12 cellular contexts compared by ENCODE assay signal in genomic region chr3:124504332-124505059, GRCh38.
DNase-seq lines count a peak whose midpoint lies in the region; ATAC-seq and TF ChIP-seq lines count a peak whose summit lies in the region.
"Had no signal": no experiment of that assay in that cellular context is flagged by ENCODE, and none has a peak within 500 bp of the region (broad histone marks: within the 10 kb centered on the region; RNA-seq: fewer than 3 reads in every experiment).

No MANE protein-coding gene starts in this region.

- H3K27me3 ChIP-seq in left ventricle myocardium inferior (ENCODE audit: low read depth) (no peaks in the 10 kb centered on the region), heart right ventricle (no peaks in the 10 kb centered on the region), aorta (ENCODE audit: control insufficient read depth in 1 of 2, insufficient read depth in 2 of 2, low read length in 1 of 2) (no peaks in the 10 kb centered on the region)

- TF ChIP-seq CTCF in left ventricle myocardium inferior (IDR thresholded peaks at IDR 0.05; ENCODE audit: borderline replicate concordance) = no peak
- no peak for TF ChIP-seq CTCF in heart right ventricle (IDR thresholded peaks at IDR 0.05)

- H3K9me3 ChIP-seq in left ventricle myocardium inferior (replicated peaks) (no peaks in the 10 kb centered on the region), heart right ventricle (no peaks in the 10 kb centered on the region), aorta (ENCODE audit: control insufficient read depth, low read length) (no peaks in the 10 kb centered on the region)

- no peak overlapping the region for H3K27ac ChIP-seq in left ventricle myocardium inferior (replicated peaks)
- peak overlapping the region in 4 of 10 donors; percentile 16 to 22 (median 20) for H3K27ac ChIP-seq in heart right ventricle
- peak overlapping the region in 1 of 2 donors; percentile 20 for H3K27ac ChIP-seq in aorta (ENCODE audit: low read depth in 1 of 2, low read length in 2 of 2)
- H3K27ac ChIP-seq: C4-2B had no signal

- ATAC-seq in Right ventricle myocardium superior (ENCODE audit: poor library complexity) (peak; percentile 87), heart right ventricle (peak; percentile 66 to 97 (median 88)), aorta (ENCODE audit: low FRiP score) (peak; percentile 84), HG02759 (IDR thresholded peaks at IDR 0.05; ENCODE audit: unreplicated experiment) (no peak)
- ATAC-seq in activated CD4-positive, CD25-positive, alpha-beta regulatory T cell treated with anti-CD3 and anti-CD28 coated beads, Interleukin-2, amount 50 U/mL, for 24 hours = no peak

- H3K4me3 ChIP-seq in left ventricle myocardium inferior (no peak overlapping the region), heart right ventricle (no peak overlapping the region), aorta (ENCODE audit: low read length in 2 of 2) (no peak overlapping the region)

- intact Hi-C loops in Right ventricle myocardium superior (cut with DNase I) (no loop called here), left ventricle myocardium inferior (cut with micrococcal nuclease) (no loop called here), heart right ventricle (cut with DNase I) (loop anchor here in 1 of 10 donors (5.0 kb wide), 1 partner anchor 38 kb away; no protein-coding TSS in a partner anchor), aorta (cut with DNase I) (loop anchor here in 1 of 2 donors (5.0 kb wide), 1 partner anchor 48 kb away; no protein-coding TSS in a partner anchor)

- H3K36me3 ChIP-seq in left ventricle myocardium inferior (peaks cover 7% of the 10 kb centered on the region), heart right ventricle (peaks cover 0 to 30% (median 0%) of the 10 kb centered on the region in 9 donors), aorta (ENCODE audit: control insufficient read depth in 1 of 2, insufficient read depth in 2 of 2, low read length in 1 of 2) (peaks cover 2 to 6% of the 10 kb centered on the region in 2 donors)

- peak; percentile 56 for DNase-seq in Right ventricle myocardium superior
- no peak for DNase-seq in left ventricle myocardium inferior
- peak; percentile 37 for DNase-seq in amniotic stem cell (lab: John Stamatoyannopoulos, UW)
- peak; percentile 20 to 27 for DNase-seq in heart right ventricle
- DNase-seq in aorta = peak; percentile 85 to 89
- no peak for DNase-seq in DMS114 treated with DMSO at 0.1 percent for 48 hours (lab: John Stamatoyannopoulos, UW; ENCODE audit: unreplicated experiment)
- DNase-seq: activated T-cell treated with anti-CD3 and anti-CD28 coated beads, Interleukin-2, amount 50 U/mL, for 1 hour; KG1; stimulated activated naive CD4-positive, alpha-beta T cell had no signal

- peaks cover 14% of the 10 kb centered on the region for H3K4me1 ChIP-seq in left ventricle myocardium inferior
- H3K4me1 ChIP-seq in heart right ventricle = peaks cover 0 to 14% (median 6%) of the 10 kb centered on the region in 9 donors
- peaks cover 0 to 2% of the 10 kb centered on the region in 2 donors for H3K4me1 ChIP-seq in aorta (ENCODE audit: control insufficient read depth in 1 of 2, insufficient read depth in 2 of 2, low read length in 2 of 2)

- WGBS in heart right ventricle, 2 donors = 36 to 37% methylated on average over 1 of the region's 1 CpG
- 4 to 5% methylated on average over 1 of the region's 1 CpG for WGBS in aorta, 2 donors

Comparison
In these comparisons a context has a peak if more than half of its experiments do, and no peak if none do; other contexts are left out.
1. DNase-seq: peak in Right ventricle myocardium superior (single experiment), amniotic stem cell (single experiment), heart right ventricle (2 of 2) and aorta (2 of 2); none in left ventricle myocardium inferior (single experiment) and DMS114 treated with DMSO at 0.1 percent for 48 hours (single experiment).
2. ATAC-seq: peak in Right ventricle myocardium superior (single experiment), heart right ventricle (8 of 8) and aorta (single experiment); none in HG02759 (single experiment) and activated CD4-positive, CD25-positive, alpha-beta regulatory T cell treated with anti-CD3 and anti-CD28 coated beads, Interleukin-2, amount 50 U/mL, for 24 hours (0 of 2).